1 cellular context compared by ENCODE assay signal in the genomic region with DNA sequence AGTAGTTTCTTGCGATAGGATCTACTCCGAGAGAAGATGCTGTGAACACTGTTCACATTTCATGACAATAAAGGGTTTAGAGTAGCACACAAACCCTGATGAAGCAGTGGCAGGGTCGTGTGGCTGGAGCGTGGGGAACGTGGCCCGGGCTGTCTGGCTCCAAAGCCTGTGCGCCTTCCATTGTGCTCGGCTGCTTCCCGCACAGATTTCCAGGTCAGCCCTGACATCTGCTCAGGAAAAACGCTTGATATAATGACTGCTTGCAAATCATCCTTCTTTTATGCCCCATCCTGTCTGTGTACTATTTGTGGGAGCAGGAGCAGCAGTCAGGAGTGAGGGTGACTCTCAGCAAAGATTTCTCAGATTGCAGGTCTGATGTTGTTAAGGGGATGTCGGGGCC.
TF ChIP-seq lines count a peak whose summit lies in the region.

No MANE protein-coding gene starts in this region.

TF ChIP-seq in H1, 55 proteins besides CTCF, POLR2A, EP300 and RAD21:
- no peak for TF ChIP-seq JUND (IDR thresholded peaks at IDR 0.05; ENCODE audit: low read length)
